Comparison of ENCODE assay signal across 28 cellular contexts in genomic region chr6:18339599-18339998, GRCh38.
"Had no signal": no experiment of that assay in that cellular context is flagged by ENCODE, and none has a peak within 500 bp of the region (broad histone marks: within the 10 kb centered on the region; RNA-seq: fewer than 3 reads in every experiment).

No MANE protein-coding gene starts in this region.

- H3K27ac Mint-ChIP-seq: mesothelial cell of epicardium; natural killer cell; nephron progenitor cell; neural progenitor cell; stimulated activated memory B cell treated with anti-CD40 and anti-IgM and Interleukin-4, amounts not matched to agents 10 μg/mL and 1 μg/mL and 100 μg/mL, for 72 hours; stimulated activated naive CD8-positive, alpha-beta T cell treated with anti-CD3 and anti-CD28 coated beads, Interleukin-15, amount 100 ng/mL, for 72 hours had no signal

- H3K4me1 Mint-ChIP-seq: natural killer cell; nephron progenitor cell; stimulated activated naive CD8-positive, alpha-beta T cell treated with anti-CD3 and anti-CD28 coated beads, Interleukin-15, amount 100 ng/mL, for 72 hours had no signal

- DNase-seq: hippocampal formation; kidney; left colon; left ventricle myocardium inferior; mesendoderm; naive B cell; natural killer cell; nephron progenitor cell; occipital lobe; right lobe of liver; stimulated activated CD4-positive, alpha-beta T cell treated with anti-CD3 and anti-CD28 coated beads, Interleukin-1b, Interleukin-23, amount 100 ng/mL, for 48 hours; stimulated activated CD4-positive, alpha-beta T cell treated with anti-CD3 and anti-CD28 coated beads, Interleukin-2, amount 100 ng/mL, for 48 hours; stimulated activated CD4-positive, alpha-beta T cell treated with anti-CD3 and anti-CD28 coated beads, Interleukin-4, amount 100 ng/mL, for 4 hours; stimulated activated CD8-positive, alpha-beta memory T cell treated with anti-CD3 and anti-CD28 coated beads, Interleukin-4, amount 100 ng/mL, for 48 hours; stimulated activated naive CD4-positive, alpha-beta T cell treated with Interleukin-2 at 50 U/mL for 16 hours; stimulated activated naive CD8-positive, alpha-beta T cell treated with anti-CD3 and anti-CD28 coated beads, Interleukin-15, amount 100 ng/mL, for 72 hours; substantia nigra; upper lobe of left lung had no signal

- H3K79me2 ChIP-seq: parathyroid adenoma had no signal

- H3K27ac ChIP-seq: left ventricle myocardium inferior, neural progenitor cell, neutrophil, parathyroid adenoma, right atrium auricular region, right lobe of liver, tibial nerve, upper lobe of left lung, vagina had no signal

- H3K27me3 Mint-ChIP-seq: naive B cell; stimulated activated memory B cell treated with anti-CD40 and anti-IgM and Interleukin-4, amounts not matched to agents 10 μg/mL and 1 μg/mL and 100 μg/mL, for 72 hours; stimulated activated naive CD8-positive, alpha-beta T cell treated with anti-CD3 and anti-CD28 coated beads, Interleukin-15, amount 100 ng/mL, for 72 hours had no signal

- H3K4me2 ChIP-seq: neural progenitor cell, smooth muscle cell had no signal

- H3K36me3 ChIP-seq: left ventricle myocardium inferior, neural progenitor cell, neutrophil, right atrium auricular region, right lobe of liver, tibial nerve, upper lobe of left lung, vagina had no signal

- H3K4me3 Mint-ChIP-seq: mesothelial cell of epicardium; naive B cell; natural killer cell; nephron progenitor cell; neural progenitor cell; stimulated activated memory B cell treated with anti-CD40 and anti-IgM and Interleukin-4, amounts not matched to agents 10 μg/mL and 1 μg/mL and 100 μg/mL, for 72 hours; stimulated activated naive CD8-positive, alpha-beta T cell treated with anti-CD3 and anti-CD28 coated beads, Interleukin-15, amount 100 ng/mL, for 72 hours had no signal

- H3K27me3 ChIP-seq: neural progenitor cell, neutrophil, right atrium auricular region, right lobe of liver, tibial nerve, upper lobe of left lung, vagina had no signal

- H3K36me3 Mint-ChIP-seq: mesothelial cell of epicardium; naive B cell; natural killer cell; neural progenitor cell; stimulated activated memory B cell treated with anti-CD40 and anti-IgM and Interleukin-4, amounts not matched to agents 10 μg/mL and 1 μg/mL and 100 μg/mL, for 72 hours had no signal

- H3K9me3 ChIP-seq: left ventricle myocardium inferior, neutrophil, right atrium auricular region, right lobe of liver, tibial nerve, upper lobe of left lung, vagina had no signal

- H3K4me3 ChIP-seq: left ventricle myocardium inferior, lung, neural progenitor cell, right atrium auricular region, right lobe of liver, smooth muscle cell, tibial nerve, upper lobe of left lung, vagina had no signal

- H3K4me1 ChIP-seq: parathyroid adenoma, right atrium auricular region, right lobe of liver, tibial nerve had no signal

- H3K9ac ChIP-seq: neural progenitor cell, parathyroid adenoma had no signal

- H2AFZ ChIP-seq: neural progenitor cell, parathyroid adenoma had no signal

- H3K9me3 Mint-ChIP-seq: naive B cell; natural killer cell; nephron progenitor cell; neural progenitor cell; stimulated activated memory B cell treated with anti-CD40 and anti-IgM and Interleukin-4, amounts not matched to agents 10 μg/mL and 1 μg/mL and 100 μg/mL, for 72 hours; stimulated activated naive CD8-positive, alpha-beta T cell treated with anti-CD3 and anti-CD28 coated beads, Interleukin-15, amount 100 ng/mL, for 72 hours had no signal

- FAIRE-seq: kidney had no signal

- ATAC-seq: left colon; natural killer cell; right lobe of liver; stimulated activated memory B cell treated with anti-CD40 and anti-IgM and Interleukin-4, amounts not matched to agents 10 μg/mL and 1 μg/mL and 100 μg/mL, for 72 hours; stimulated activated naive CD8-positive, alpha-beta T cell treated with anti-CD3 and anti-CD28 coated beads, Interleukin-15, amount 100 ng/mL, for 72 hours had no signal
